In genomic region chr4:38730830-38731646, GRCh38 we compare ENCODE assay signal across 9 cellular contexts. TPM values are rescaled to one million over a fixed set of nuclear protein-coding genes. Genes with fewer than 3 reads are reported as not detected.
DNase-seq lines count a peak whose midpoint lies in the region; ATAC-seq and TF ChIP-seq lines count a peak whose summit lies in the region.
"Had no signal": no experiment of that assay in that cellular context is flagged by ENCODE, and none has a peak within 500 bp of the region (broad histone marks: within the 10 kb centered on the region; RNA-seq: fewer than 3 reads in every experiment).

No MANE protein-coding gene starts in this region.

- no peaks in the 10 kb centered on the region for H3K79me1 ChIP-seq in mesendoderm (ENCODE audit: low read length)

- H3K36me3 ChIP-seq in BLaER1 (no peaks in the 10 kb centered on the region), mesendoderm (ENCODE audit: control insufficient read depth, insufficient read depth, low read length) (no peaks in the 10 kb centered on the region)
- no peaks in the 10 kb centered on the region for H3K36me3 ChIP-seq in effector memory CD4-positive, alpha-beta T cell (ENCODE audit: control insufficient read depth, insufficient read depth, low read length)

- POLR2A ChIA-PET in activated CD8-positive, alpha-beta T cell treated with anti-CD3 and anti-CD28 coated beads for 36 hours (lab: Charles Lee), result interaction anchor here (1.0 kb wide), 1 partner anchor 551 kb away, joined by 4 read pairs; no protein-coding TSS in a partner anchor

- no peak overlapping the region for H4K5ac ChIP-seq in mesendoderm (ENCODE audit: low read length)

- H2BK5ac ChIP-seq in mesendoderm (ENCODE audit: low read length), result no peak overlapping the region

- peak; percentile 99 for TF ChIP-seq CTCF in activated CD8-positive, alpha-beta T cell treated with anti-CD3 and anti-CD28 coated beads for 36 hours (IDR thresholded peaks at IDR 0.05)

- H3K4me1 ChIP-seq in BLaER1 (peaks cover 12% of the 10 kb centered on the region), mesendoderm (ENCODE audit: control insufficient read depth, low read depth, low read length) (peaks cover 3% of the 10 kb centered on the region)
- H3K4me1 ChIP-seq in effector memory CD4-positive, alpha-beta T cell (ENCODE audit: control insufficient read depth, insufficient read depth, low read length, poor library complexity, severe bottlenecking), result peaks cover 12% of the 10 kb centered on the region

- H3K79me2 ChIP-seq in mesendoderm (ENCODE audit: control insufficient read depth, insufficient read depth, low read length), result no peaks in the 10 kb centered on the region

- H3K27ac Mint-ChIP-seq in activated CD8-positive, alpha-beta T cell treated with anti-CD3 and anti-CD28 coated beads for 36 hours, result peak overlapping the region; percentile 64
- H3K27ac Mint-ChIP-seq: T-helper 1 cell treated with Interleukin-12 subunit alpha and Interleukin-12 subunit beta and Interleukin-4 antibody, amounts not matched to agents 30 μg/mL and 1 μg/mL, for 36 hours had no signal

- no peak overlapping the region for H3K4me3 ChIP-seq in BLaER1
- H3K4me3 ChIP-seq in effector memory CD4-positive, alpha-beta T cell (ENCODE audit: insufficient read depth, low read depth, low read length, poor library complexity, severe bottlenecking), result no peak overlapping the region
- no peak overlapping the region for H3K4me3 ChIP-seq in mesendoderm (ENCODE audit: low read length)

- H3K18ac ChIP-seq in mesendoderm (ENCODE audit: low read length), result no peak overlapping the region

- H4K8ac ChIP-seq in mesendoderm (ENCODE audit: low read depth, low read length), result no peak overlapping the region

- no peak overlapping the region for H2BK120ac ChIP-seq in mesendoderm (ENCODE audit: low read depth, low read length)

- CTCF ChIA-PET in activated CD8-positive, alpha-beta T cell treated with anti-CD3 and anti-CD28 coated beads for 36 hours (lab: Charles Lee), result interaction anchor here (0.5 to 7.1 kb wide), 33 partner anchors 9 to 889 kb away, joined by 3 to 136 read pairs (median 4); partner anchors contain the start of gene TLR10

- H3K4me3 Mint-ChIP-seq in activated CD8-positive, alpha-beta T cell treated with anti-CD3 and anti-CD28 coated beads for 36 hours, result no peak overlapping the region
- H3K4me3 Mint-ChIP-seq: T-helper 1 cell treated with Interleukin-12 subunit alpha and Interleukin-12 subunit beta and Interleukin-4 antibody, amounts not matched to agents 30 μg/mL and 1 μg/mL, for 36 hours had no signal

- peak; percentile 85 for ATAC-seq in GM19025 (IDR thresholded peaks at IDR 0.05; ENCODE audit: low read depth, unreplicated experiment)
- peak; percentile 74 for ATAC-seq in HG03159 (IDR thresholded peaks at IDR 0.05; ENCODE audit: unreplicated experiment)
- ATAC-seq in activated CD8-positive, alpha-beta T cell treated with anti-CD3 and anti-CD28 coated beads for 36 hours, result peak; percentile 93

- H3K9me3 ChIP-seq in BLaER1, result peaks cover 17% of the 10 kb centered on the region
- H3K9me3 ChIP-seq in effector memory CD4-positive, alpha-beta T cell (ENCODE audit: control insufficient read depth, low read length), result no peaks in the 10 kb centered on the region

- peaks cover 12% of the 10 kb centered on the region for H3K9me3 Mint-ChIP-seq in activated CD8-positive, alpha-beta T cell treated with anti-CD3 and anti-CD28 coated beads for 36 hours

- peaks cover 2% of the 10 kb centered on the region for H3K27me3 Mint-ChIP-seq in activated CD8-positive, alpha-beta T cell treated with anti-CD3 and anti-CD28 coated beads for 36 hours

- H3K4me2 ChIP-seq in BLaER1, result peak overlapping the region; percentile 40
- H3K4me2 ChIP-seq in mesendoderm (ENCODE audit: low read length), result no peak overlapping the region

- no peaks in the 10 kb centered on the region for H3K36me3 Mint-ChIP-seq in activated CD8-positive, alpha-beta T cell treated with anti-CD3 and anti-CD28 coated beads for 36 hours (ENCODE audit: low read depth)

- no peak overlapping the region for H3K4ac ChIP-seq in mesendoderm (ENCODE audit: low read depth, low read length)

- no peaks in the 10 kb centered on the region for H4K20me1 ChIP-seq in BLaER1

- no peak overlapping the region for H2BK15ac ChIP-seq in mesendoderm (replicated peaks; ENCODE audit: low read depth)

- intact Hi-C loops in activated CD8-positive, alpha-beta T cell treated with anti-CD3 and anti-CD28 coated beads for 36 hours (cut with micrococcal nuclease), result loop anchor here (1.0 to 10.0 kb wide), 4 partner anchors 49 to 668 kb away; no protein-coding TSS in a partner anchor

- WGBS in mesendoderm (ENCODE audit: extremely low coverage, insufficient coverage, low lambda C conversion rate), result no CpG with 5 or more reads among the region's 23 CpGs

- H3K9ac ChIP-seq in BLaER1 (no peak overlapping the region), mesendoderm (ENCODE audit: low read length) (no peak overlapping the region)

- H3K27me3 ChIP-seq in BLaER1 (no peaks in the 10 kb centered on the region), mesendoderm (ENCODE audit: insufficient read depth, low read length, poor library complexity) (no peaks in the 10 kb centered on the region)
- H3K27me3 ChIP-seq in effector memory CD4-positive, alpha-beta T cell (replicated peaks; ENCODE audit: control insufficient read depth, insufficient read depth, low read length, poor library complexity, severe bottlenecking), result no peaks in the 10 kb centered on the region

- H3K23ac ChIP-seq in mesendoderm (ENCODE audit: low read length), result no peak overlapping the region

- H3K4me1 Mint-ChIP-seq in activated CD8-positive, alpha-beta T cell treated with anti-CD3 and anti-CD28 coated beads for 36 hours (ENCODE audit: low read depth), result peaks cover 15% of the 10 kb centered on the region

- no peak overlapping the region for H2AK5ac ChIP-seq in mesendoderm (ENCODE audit: low read length)

- DNase-seq in NCI-H69 (lab: John Stamatoyannopoulos, UW) (peak; percentile 72), mesendoderm (peak; percentile 84)
- DNase-seq in activated CD8-positive, alpha-beta T cell treated with anti-CD3 and anti-CD28 coated beads for 36 hours, result peak; percentile 91
- peak; percentile 58 to 75 (median 65) for DNase-seq in effector memory CD4-positive, alpha-beta T cell
- peak; percentile 67 to 79 for DNase-seq in stimulated activated CD8-positive, alpha-beta memory T cell treated with anti-CD3 and anti-CD28 coated beads, Interleukin-2, amount 100 ng/mL, for 48 hours (ENCODE audit: low read depth in 2 of 2)

- H3K27ac ChIP-seq in BLaER1 (no peak overlapping the region), mesendoderm (ENCODE audit: low read depth, low read length) (no peak overlapping the region)
- H3K27ac ChIP-seq in effector memory CD4-positive, alpha-beta T cell (ENCODE audit: insufficient read depth, low read length, poor library complexity, severe bottlenecking), result no peak overlapping the region

- no peak overlapping the region for H3K56ac ChIP-seq in mesendoderm (ENCODE audit: low read length)

RNA-seq across cellular contexts. Expression of gene TLR10, which starts 51.8 kb away (rescaled TPM):
- under 1 TPM; 0.11 to 0.22 TPM for total RNA-seq in activated CD8-positive, alpha-beta T cell treated with anti-CD3 and anti-CD28 coated beads for 36 hours
- polyA plus RNA-seq in mesendoderm (2013, experiment 1 of 2), result not detected
- 0.01 TPM for polyA plus RNA-seq in mesendoderm (2013, experiment 2 of 2)
